In the genomic region with DNA sequence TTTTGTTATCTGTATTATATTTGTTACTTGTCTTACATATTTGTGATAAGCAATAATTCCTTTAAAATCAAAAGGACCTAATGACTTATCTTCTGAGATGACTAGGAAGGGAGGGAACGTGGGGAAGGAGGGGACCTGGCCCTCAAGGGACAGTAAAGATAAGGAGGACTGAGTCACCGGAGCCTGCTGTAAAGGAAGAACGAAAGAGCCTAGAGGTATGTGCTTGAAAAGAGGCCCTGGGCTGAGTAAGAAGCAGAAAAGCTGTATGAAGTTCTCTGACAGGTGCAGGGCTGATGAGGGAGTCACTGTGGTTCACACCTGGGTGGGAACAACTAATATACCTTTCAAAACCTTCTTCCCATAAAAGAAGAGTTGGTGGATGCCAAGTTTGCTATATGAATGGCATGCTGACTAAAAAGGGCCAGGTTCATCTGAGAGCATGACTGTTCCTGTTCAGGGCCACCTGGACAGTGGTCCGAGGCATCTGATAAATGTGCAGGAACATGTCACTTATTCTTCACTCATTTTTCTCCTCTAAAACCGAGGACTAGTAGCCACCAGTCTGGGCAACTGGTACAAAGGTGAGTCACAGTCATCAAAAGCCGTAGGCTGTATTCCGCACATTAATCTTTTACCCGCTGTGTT, we compare ENCODE assay signal across 11 cellular contexts.
DNase-seq lines count a peak whose midpoint lies in the region; ATAC-seq and FAIRE-seq lines count a peak whose summit lies in the region.
"Had no signal": no experiment of that assay in that cellular context is flagged by ENCODE, and none has a peak within 500 bp of the region (broad histone marks: within the 10 kb centered on the region; RNA-seq: fewer than 3 reads in every experiment).

No MANE protein-coding gene starts in this region.

- no peak overlapping the region for H3K4me3 Mint-ChIP-seq in activated CD4-positive, alpha-beta T cell treated with anti-CD3 and anti-CD28 coated beads for 36 hours
- H3K4me3 Mint-ChIP-seq: activated naive CD4-positive, alpha-beta T cell treated with anti-CD3 and anti-CD28 coated beads, Interleukin-2, amount 50 U/mL, for 24 hours had no signal

- POLR2A ChIA-PET in activated CD4-positive, alpha-beta T cell treated with anti-CD3 and anti-CD28 coated beads for 36 hours (lab: Charles Lee), result no interaction called here

- H3K27me3 Mint-ChIP-seq in activated CD4-positive, alpha-beta T cell treated with anti-CD3 and anti-CD28 coated beads for 36 hours, result no peaks in the 10 kb centered on the region
- H3K27me3 Mint-ChIP-seq: activated naive CD4-positive, alpha-beta T cell treated with anti-CD3 and anti-CD28 coated beads, Interleukin-2, amount 50 U/mL, for 24 hours had no signal

- ATAC-seq in activated CD4-positive, alpha-beta T cell treated with anti-CD3 and anti-CD28 coated beads for 36 hours, result peak; percentile 87
- ATAC-seq in GM21447 (IDR thresholded peaks at IDR 0.05; ENCODE audit: unreplicated experiment), result peak; percentile 68

- CTCF ChIA-PET in activated CD4-positive, alpha-beta T cell treated with anti-CD3 and anti-CD28 coated beads for 36 hours (lab: Charles Lee), result interaction anchor here (0.7 to 2.3 kb wide), 3 partner anchors 27 to 900 kb away, joined by 4 to 8 read pairs (median 5); no protein-coding TSS in a partner anchor

- no peak for FAIRE-seq in RCC 7860 (lab: Jason Lieb, UNC)

- H3K9me3 Mint-ChIP-seq in activated CD4-positive, alpha-beta T cell treated with anti-CD3 and anti-CD28 coated beads for 36 hours (ENCODE audit: low read depth), result no peaks in the 10 kb centered on the region
- H3K9me3 Mint-ChIP-seq: activated naive CD4-positive, alpha-beta T cell treated with anti-CD3 and anti-CD28 coated beads, Interleukin-2, amount 50 U/mL, for 24 hours had no signal

- peaks cover 54% of the 10 kb centered on the region for H3K4me1 Mint-ChIP-seq in activated CD4-positive, alpha-beta T cell treated with anti-CD3 and anti-CD28 coated beads for 36 hours

- H3K36me3 Mint-ChIP-seq in activated CD4-positive, alpha-beta T cell treated with anti-CD3 and anti-CD28 coated beads for 36 hours (ENCODE audit: low read depth), result no peaks in the 10 kb centered on the region
- H3K36me3 Mint-ChIP-seq: activated naive CD4-positive, alpha-beta T cell treated with anti-CD3 and anti-CD28 coated beads, Interleukin-2, amount 50 U/mL, for 24 hours had no signal

- peak overlapping the region; percentile 17 for H3K27ac Mint-ChIP-seq in activated CD4-positive, alpha-beta T cell treated with anti-CD3 and anti-CD28 coated beads for 36 hours
- H3K27ac Mint-ChIP-seq: activated naive CD4-positive, alpha-beta T cell treated with anti-CD3 and anti-CD28 coated beads, Interleukin-2, amount 50 U/mL, for 24 hours had no signal

- DNase-seq in activated CD4-positive, alpha-beta T cell treated with anti-CD3 and anti-CD28 coated beads for 36 hours, result peak; percentile 62
- no peak for DNase-seq in activated CD4-positive, alpha-beta T cell treated with anti-CD3 and anti-CD28 coated beads, Interleukin-2, amount 50 U/mL, for 1 hour
- DNase-seq in RCC 7860 (ENCODE audit: low spot score) (peak; percentile 11), kidney tubule cell (ENCODE audit: low spot score) (peak; percentile 18), cerebellar nuclear complex (lab: John Stamatoyannopoulos, UW) (no peak), SIG-M5 (lab: John Stamatoyannopoulos, UW) (no peak), HuH-7 (ENCODE audit: low spot score) (no peak)
- DNase-seq: NCI-H1105 treated with DMSO at 0.1 percent for 48 hours, upper lobe of left lung had no signal

- intact Hi-C loops in activated CD4-positive, alpha-beta T cell treated with anti-CD3 and anti-CD28 coated beads for 36 hours (cut with DNase I, micrococcal nuclease), result loop anchor here (1.0 to 10.0 kb wide), 4 partner anchors 184 to 814 kb away; no protein-coding TSS in a partner anchor

Comparison
In these comparisons a context has a peak if more than half of its experiments do, and no peak if none do; other contexts are left out.
1. DNase-seq: peak in activated CD4-positive, alpha-beta T cell treated with anti-CD3 and anti-CD28 coated beads for 36 hours (single experiment), RCC 7860 (single experiment) and kidney tubule cell (single experiment); none in activated CD4-positive, alpha-beta T cell treated with anti-CD3 and anti-CD28 coated beads, Interleukin-2, amount 50 U/mL, for 1 hour (single experiment), cerebellar nuclear complex (0 of 2), SIG-M5 (single experiment) and HuH-7 (single experiment).